ENCODE assay signal across 8 cellular contexts in the genomic region with DNA sequence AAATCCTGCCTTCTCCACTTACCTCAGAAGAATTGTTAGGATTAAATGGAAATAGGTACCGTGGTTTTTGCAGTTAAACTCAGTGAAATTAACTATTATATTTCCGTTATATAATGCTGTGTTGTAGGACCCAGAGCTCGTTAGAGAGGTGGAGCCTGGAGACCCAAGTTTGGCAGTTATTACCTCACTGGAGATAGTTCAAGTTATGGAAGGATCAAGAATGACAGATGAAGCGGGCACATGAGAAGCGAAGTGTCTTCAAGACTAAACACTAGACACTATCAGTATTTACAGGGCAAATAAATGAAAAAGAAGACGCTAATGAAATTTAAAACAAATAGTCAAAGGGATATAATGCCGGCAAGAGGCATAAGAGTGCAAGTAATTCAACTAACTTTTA. TPM values are rescaled to one million over a fixed set of nuclear protein-coding genes. Genes with fewer than 3 reads are reported as not detected.
DNase-seq lines count a peak whose midpoint lies in the region; TF ChIP-seq lines count a peak whose summit lies in the region.

No MANE protein-coding gene starts in this region.

- H3K4me1 ChIP-seq in ACC112 (ENCODE audit: control insufficient read depth, insufficient read depth, low read length, unreplicated experiment) (no peaks in the 10 kb centered on the region), mononuclear cell (ENCODE audit: insufficient read depth, low read length) (peaks cover 35% of the 10 kb centered on the region)

- H3K27me3 Mint-ChIP-seq in IgD-negative memory B cell (no peaks in the 10 kb centered on the region), brain (peaks cover 17% of the 10 kb centered on the region)

- H3K9me3 Mint-ChIP-seq in IgD-negative memory B cell: no peaks in the 10 kb centered on the region
- no peaks in the 10 kb centered on the region for H3K9me3 Mint-ChIP-seq in brain

- H3K9me3 ChIP-seq in mononuclear cell (ENCODE audit: low read depth, low read length): no peaks in the 10 kb centered on the region

- H3K27me3 ChIP-seq in ACC112 (ENCODE audit: insufficient read depth, low read length) (no peaks in the 10 kb centered on the region), mononuclear cell (ENCODE audit: insufficient read depth, low read length) (no peaks in the 10 kb centered on the region)

- peak overlapping the region; percentile 96 to 100 (median 100) for H3K27ac Mint-ChIP-seq in IgD-negative memory B cell
- H3K27ac Mint-ChIP-seq in brain: peak overlapping the region; percentile 99 to 100 (median 100)

- H3K79me2 ChIP-seq in ACC112 (ENCODE audit: control insufficient read depth, insufficient read depth, low read length, unreplicated experiment): peaks cover 52% of the 10 kb centered on the region

- no peaks in the 10 kb centered on the region for H3K36me3 Mint-ChIP-seq in IgD-negative memory B cell
- no peaks in the 10 kb centered on the region for H3K36me3 Mint-ChIP-seq in brain

- no peaks in the 10 kb centered on the region for H3K36me3 ChIP-seq in ACC112 (ENCODE audit: insufficient read depth, low read length)

- DNase-seq in effector CD8-positive, alpha-beta T cell (lab: John Stamatoyannopoulos, UW): no peak
- DNase-seq in NCI-H446 treated with DMSO at 0.1 percent for 48 hours (lab: John Stamatoyannopoulos, UW): no peak
- no peak for DNase-seq in GM19238 (ENCODE audit: insufficient read length, low spot score)
- DNase-seq in SW 1271 (lab: John Stamatoyannopoulos, UW): no peak

- H2AFZ ChIP-seq in ACC112 (ENCODE audit: low read length, unreplicated experiment): peak overlapping the region; percentile 94

- H3K4me3 Mint-ChIP-seq in IgD-negative memory B cell (peak overlapping the region; percentile 91 to 99 (median 96)), brain (peak overlapping the region; percentile 92 to 100 (median 95))

- H3K4me1 Mint-ChIP-seq in IgD-negative memory B cell (peaks cover 16 to 41% (median 33%) of the 10 kb centered on the region in 3 donors), brain (peaks cover 33% of the 10 kb centered on the region)

- no peak for TF ChIP-seq CTCF in brain (conservative IDR thresholded peaks at IDR 0.05)

- H3K4me3 ChIP-seq in ACC112 (ENCODE audit: low read depth, low read length): peak overlapping the region; percentile 84
- peak overlapping the region; percentile 87 for H3K4me3 ChIP-seq in mononuclear cell (ENCODE audit: low read length)

- no peak overlapping the region for H3K27ac ChIP-seq in ACC112 (ENCODE audit: low read depth, low read length)

RNA-seq across cellular contexts. Expression of a gene that starts 0.9 kb away (rescaled TPM):
- polyA plus RNA-seq in IgD-negative memory B cell (25.8 TPM), brain (ENCODE audit: insufficient read depth, low read depth, low replicate concordance) (5.0 TPM)
- 12.7 TPM for total RNA-seq in mononuclear cell
